ENCODE assay signal across 8 cellular contexts in genomic region chr19:53195265-53195879, GRCh38. TPM values are rescaled to one million over a fixed set of nuclear protein-coding genes. Genes with fewer than 3 reads are reported as not detected.
DNase-seq lines count a peak whose midpoint lies in the region; ATAC-seq and TF ChIP-seq lines count a peak whose summit lies in the region.

No MANE protein-coding gene starts in this region.

- no peak overlapping the region for H4K5ac ChIP-seq in H9 (ENCODE audit: insufficient read length, low read depth, low read length)

- H3K18ac ChIP-seq in H9 (ENCODE audit: insufficient read length, low read depth, low read length) = no peak overlapping the region

- H4K20me1 ChIP-seq in H9 (ENCODE audit: control insufficient read depth, insufficient read depth, insufficient read length) = no peaks in the 10 kb centered on the region

- peaks cover 26 to 28% of the 10 kb centered on the region in 2 experiments for H3K4me1 Mint-ChIP-seq in H9

- no peak overlapping the region for H3K4ac ChIP-seq in H9 (ENCODE audit: low read depth, low read length)

- H3K36me3 Mint-ChIP-seq in H9 (ENCODE audit: insufficient read depth in 1 of 3, low read depth in 3 of 3) = peaks cover 17 to 26% (median 17%) of the 10 kb centered on the region in 3 experiments

- no peak overlapping the region for H3K56ac ChIP-seq in H9 (ENCODE audit: insufficient read length, low read depth, low read length)

- H2BK15ac ChIP-seq in H9 (ENCODE audit: low read depth, low read length) = no peak overlapping the region

- no peak overlapping the region for H4K91ac ChIP-seq in H9 (ENCODE audit: insufficient read length, low read depth, low read length)

- H2AK5ac ChIP-seq in H9 (ENCODE audit: insufficient read length, low read length) = no peak overlapping the region

- intact Hi-C loops in left colon (cut with DNase I, micrococcal nuclease) = no loop called here

- DNase-seq in AG09319 (ENCODE audit: extremely low read depth, low read depth) (peak; percentile 55), H9 (peak; percentile 86), NCI-H510A (lab: John Stamatoyannopoulos, UW) (peak; percentile 0), cerebellar cortex (ENCODE audit: low spot score) (peak; percentile 94), left colon (peak; percentile 68 to 82)
- peak; percentile 43 to 46 for DNase-seq in activated CD4-positive, alpha-beta T cell treated with anti-CD3 and anti-CD28 coated beads for 24 hours (ENCODE audit: low read depth in 2 of 2)
- DNase-seq in stimulated activated CD4-positive, alpha-beta T cell treated with anti-CD3 and anti-CD28 coated beads, Interleukin-4, amount 100 ng/mL, for 1 hour = peak; percentile 64

- no peak overlapping the region for H4K8ac ChIP-seq in H9 (replicated peaks; ENCODE audit: insufficient read length, low read depth, low read length)

- H3T11ph ChIP-seq in H9 (ENCODE audit: low read length) = no peak overlapping the region

- H3K79me1 ChIP-seq in H9 (ENCODE audit: insufficient read depth, low read depth, low read length, poor library complexity, severe bottlenecking) = peaks cover 5% of the 10 kb centered on the region

- H3K4me1 ChIP-seq in H9 (ENCODE audit: insufficient read depth, low read length) = no peaks in the 10 kb centered on the region

- peak; percentile 54 for ATAC-seq in left colon
- no peak for ATAC-seq in HG03108 (IDR thresholded peaks at IDR 0.05; ENCODE audit: unreplicated experiment)

- H3K23ac ChIP-seq in H9 (ENCODE audit: insufficient read length, low read depth, low read length) = no peak overlapping the region

- WGBS in H9 (ENCODE audit: extremely low coverage, insufficient read length, low lambda C conversion rate) = no CpG with 5 or more reads among the region's 3 CpGs

- H2BK120ac ChIP-seq in H9 (ENCODE audit: low read depth, low read length, poor library complexity, severe bottlenecking) = no peak overlapping the region

- H3K27me3 ChIP-seq in H9 (ENCODE audit: insufficient read depth, low read length) = no peaks in the 10 kb centered on the region

- H3K27ac ChIP-seq in H9 (ENCODE audit: insufficient read length, low read depth, low read length) = no peak overlapping the region

- no peaks in the 10 kb centered on the region for H3K9me3 ChIP-seq in H9 (ENCODE audit: control insufficient read depth, low read depth, low read length)

- peak overlapping the region in 1 of 2 experiments; percentile 3; a peak in 1 of 5 replicates for H3K4me3 Mint-ChIP-seq in H9

- H3K14ac ChIP-seq in H9 (ENCODE audit: insufficient read depth, low read length) = no peak overlapping the region

- H2AFZ ChIP-seq in H9 (ENCODE audit: low read length) = no peak overlapping the region

- no peak overlapping the region for H2BK12ac ChIP-seq in H9 (ENCODE audit: insufficient read length, low read depth, low read length)

- no peak overlapping the region for H3K9ac ChIP-seq in H9 (ENCODE audit: extremely low read depth, insufficient read length, low read length)

- H3K27me3 Mint-ChIP-seq in H9 (ENCODE audit: low read depth) = peaks cover 24% of the 10 kb centered on the region

- H2BK5ac ChIP-seq in H9 (ENCODE audit: insufficient read length, low read length) = no peak overlapping the region

- no peak overlapping the region for H3K4me2 ChIP-seq in H9 (ENCODE audit: insufficient read depth, insufficient read length, low read length)

- peak; percentile 91 for TF ChIP-seq CTCF in AG09319 (IDR thresholded peaks at IDR 0.05; ENCODE audit: low read depth, low read length)
- TF ChIP-seq CTCF in H9 (conservative IDR thresholded peaks at IDR 0.05) = peak; percentile 93

- no peak overlapping the region for H2BK20ac ChIP-seq in H9 (ENCODE audit: low read depth, low read length, poor library complexity, severe bottlenecking)

- peaks cover 14% of the 10 kb centered on the region for H3K23me2 ChIP-seq in H9 (ENCODE audit: insufficient read length, low read depth, low read length, poor library complexity, severe bottlenecking)

- peaks cover 17 to 18% of the 10 kb centered on the region in 2 experiments; a peak in 4 of 5 replicates for H3K9me3 Mint-ChIP-seq in H9

- no peaks in the 10 kb centered on the region for H3K79me2 ChIP-seq in H9 (ENCODE audit: insufficient read depth, low read length)

- H3K27ac Mint-ChIP-seq in H9 = peak overlapping the region in 1 of 3 experiments; percentile 31; a peak in 1 of 7 replicates

RNA-seq across cellular contexts. Expression of gene ZNF665, which starts 2.2 kb away (rescaled TPM):
- total RNA-seq in H9 (2021) (3.7 and 3.8 TPM in 2 replicates), left colon (1 to 10 TPM; 1.8 to 2.0 TPM)

RNA-seq across cellular contexts. Expression of gene ZNF347, which starts 36.5 kb away (rescaled TPM):
- 17.8 and 18.8 TPM in 2 replicates for total RNA-seq in H9 (2021)
- 1 to 10 TPM; 6.3 to 8.0 TPM for total RNA-seq in left colon

RNA-seq across cellular contexts. Expression of gene ZNF677, which starts 59.3 kb away (rescaled TPM):
- total RNA-seq in H9 (2021) = 39.3 and 40.5 TPM in 2 replicates
- total RNA-seq in left colon = 1 to 10 TPM; 2.5 to 6.4 TPM

Comparison
In these comparisons a context has a peak if more than half of its experiments do, and no peak if none do; other contexts are left out.
1. DNase-seq: peak in every context shown above with its lines; median percentile 94 in cerebellar cortex; 86 in H9; 75 in left colon; 64 in stimulated activated CD4-positive, alpha-beta T cell treated with anti-CD3 and anti-CD28 coated beads, Interleukin-4, amount 100 ng/mL, for 1 hour; 55 in AG09319; 44 in activated CD4-positive, alpha-beta T cell treated with anti-CD3 and anti-CD28 coated beads for 24 hours; 0 in NCI-H510A.